In the genomic region with DNA sequence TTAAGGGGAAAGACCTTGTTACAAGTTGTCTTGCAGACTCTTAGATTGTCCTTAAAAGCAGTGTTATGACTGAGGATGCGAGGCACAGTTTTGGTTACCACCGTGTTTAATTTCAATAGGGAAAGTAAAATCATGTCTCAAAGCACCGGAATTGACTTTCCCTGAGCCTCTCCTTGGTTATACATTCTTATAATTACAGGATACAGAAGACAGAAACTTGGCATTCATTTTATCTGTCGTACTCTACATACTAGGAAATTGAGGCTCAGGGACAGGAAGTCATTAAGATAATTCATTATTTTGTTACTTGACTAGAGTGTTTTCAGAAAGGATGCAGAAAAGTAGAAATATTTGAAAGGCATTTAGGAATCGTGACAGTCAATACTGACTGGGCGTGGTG, we compare ENCODE assay signal across 23 cellular contexts. TPM values are rescaled to one million over a fixed set of nuclear protein-coding genes. Genes with fewer than 3 reads are reported as not detected.
DNase-seq lines count a peak whose midpoint lies in the region; ATAC-seq, FAIRE-seq and TF ChIP-seq lines count a peak whose summit lies in the region.
"Had no signal": no experiment of that assay in that cellular context is flagged by ENCODE, and none has a peak within 500 bp of the region (broad histone marks: within the 10 kb centered on the region; RNA-seq: fewer than 3 reads in every experiment).

No MANE protein-coding gene starts in this region.

- H3K27me3 Mint-ChIP-seq in MCF 10A (ENCODE audit: insufficient read depth, unreplicated experiment), result no peaks in the 10 kb centered on the region
- H3K27me3 Mint-ChIP-seq in HFFc6 (ENCODE audit: insufficient read depth), result no peaks in the 10 kb centered on the region
- H3K27me3 Mint-ChIP-seq in nephron (ENCODE audit: low read depth), result no peaks in the 10 kb centered on the region
- H3K27me3 Mint-ChIP-seq: IgD-negative memory B cell had no signal

- no peaks in the 10 kb centered on the region for H3K36me3 Mint-ChIP-seq in MCF 10A (ENCODE audit: insufficient read depth, unreplicated experiment)
- H3K36me3 Mint-ChIP-seq in HFFc6 (ENCODE audit: low read depth), result no peaks in the 10 kb centered on the region
- no peaks in the 10 kb centered on the region for H3K36me3 Mint-ChIP-seq in nephron (ENCODE audit: low read depth)
- H3K36me3 Mint-ChIP-seq: CD14-positive monocyte, IgD-negative memory B cell had no signal

- POLR2A ChIA-PET in MCF 10A (lab: Yijun Ruan, JAX), result interaction anchor here (0.6 kb wide), 1 partner anchor 111 kb away, joined by 3 read pairs; no protein-coding TSS in a partner anchor

- BruUV-seq in MCF 10A (replicated peaks; lab: Mats Ljungman, UMichigan) (no TSS peak), mammary epithelial cell (replicated peaks; lab: Mats Ljungman, UMichigan) (no TSS peak)

- H3K36me3 ChIP-seq in mammary epithelial cell (ENCODE audit: insufficient read depth, low read length) (no peaks in the 10 kb centered on the region), small intestine (ENCODE audit: control insufficient read depth in 2 of 2, insufficient read depth in 2 of 2, low read length in 2 of 2) (no peaks in the 10 kb centered on the region)
- H3K36me3 ChIP-seq: Peyer's patch, SJCRH30 had no signal

- in situ Hi-C loops in mammary epithelial cell (cut with MboI; ENCODE audit: low sequenced_read_pairs in 2 of 2), result no loop called here

- no peak overlapping the region for H3K4me3 Mint-ChIP-seq in MCF 10A (ENCODE audit: unreplicated experiment)
- H3K4me3 Mint-ChIP-seq in HFFc6, result no peak overlapping the region
- no peak overlapping the region for H3K4me3 Mint-ChIP-seq in nephron
- H3K4me3 Mint-ChIP-seq: CD14-positive monocyte, GM23338, IgD-negative memory B cell had no signal

- 99% methylated on average over 5 of the region's 6 CpGs for WGBS in mammary epithelial cell (ENCODE audit: low coverage, missing lambda C conversion rate)
- WGBS in small intestine, 3 donors, result 68 to 86% (median 76%) methylated on average over 6 of the region's 6 CpGs

- H3K4me2 ChIP-seq in mammary epithelial cell (ENCODE audit: insufficient read depth, low read depth, low read length), result no peak overlapping the region
- H3K4me2 ChIP-seq: GM23338 had no signal

- H3K4me1 Mint-ChIP-seq in MCF 10A (ENCODE audit: insufficient read depth, unreplicated experiment) (peaks cover 16% of the 10 kb centered on the region), HFFc6 (ENCODE audit: low read depth) (peaks cover 34% of the 10 kb centered on the region), nephron (peaks cover 11% of the 10 kb centered on the region)
- H3K4me1 Mint-ChIP-seq: CD14-positive monocyte had no signal

- H3K27me3 ChIP-seq in mammary epithelial cell (ENCODE audit: insufficient read depth, low read length) (no peaks in the 10 kb centered on the region), small intestine (ENCODE audit: control insufficient read depth in 2 of 2, insufficient read depth in 2 of 2, low read length in 2 of 2) (peaks cover 0 to 2% of the 10 kb centered on the region in 2 donors)
- H3K27me3 ChIP-seq: Peyer's patch, SJCRH30 had no signal

- peak overlapping the region; percentile 79 for H3K27ac Mint-ChIP-seq in MCF 10A (ENCODE audit: low read depth, unreplicated experiment)
- H3K27ac Mint-ChIP-seq in HFFc6, result peak overlapping the region; percentile 81
- H3K27ac Mint-ChIP-seq in nephron, result peak overlapping the region; percentile 75 to 88 (median 88)
- H3K27ac Mint-ChIP-seq: CD14-positive monocyte, GM23338, IgD-negative memory B cell had no signal

- dilution Hi-C loops in mammary epithelial cell (cut with HindIII; ENCODE audit: low sequenced_read_pairs), result no loop called here

- H3K4me1 ChIP-seq in mammary epithelial cell (ENCODE audit: insufficient read depth, low read length) (no peaks in the 10 kb centered on the region), small intestine (ENCODE audit: control insufficient read depth in 2 of 2, insufficient read depth in 1 of 2, low read depth in 1 of 2, low read length in 1 of 2) (no peaks in the 10 kb centered on the region)
- H3K4me1 ChIP-seq: Peyer's patch had no signal

- H3K9me3 ChIP-seq in mammary epithelial cell (replicated peaks; ENCODE audit: insufficient read depth, low read length) (no peaks in the 10 kb centered on the region), small intestine (ENCODE audit: control insufficient read depth, low read depth) (no peaks in the 10 kb centered on the region)
- H3K9me3 ChIP-seq: Peyer's patch had no signal

- no peak overlapping the region for H3K27ac ChIP-seq in mammary epithelial cell (ENCODE audit: insufficient read depth, low read depth, low read length)
- peak overlapping the region in 1 of 2 donors; percentile 45 for H3K27ac ChIP-seq in small intestine (ENCODE audit: low read depth in 1 of 2, low read length in 1 of 2)
- H3K27ac ChIP-seq: Peyer's patch, SJCRH30 had no signal

- intact Hi-C loops in MCF 10A (cut with micrococcal nuclease), result no loop called here
- intact Hi-C loops in mammary epithelial cell (cut with micrococcal nuclease), result no loop called here

- no peak overlapping the region for H3K9ac ChIP-seq in mammary epithelial cell (ENCODE audit: insufficient read depth, low read length)

- no peaks in the 10 kb centered on the region for H4K20me1 ChIP-seq in mammary epithelial cell (ENCODE audit: insufficient read depth, low read length)

- H3K9me3 Mint-ChIP-seq in MCF 10A (ENCODE audit: unreplicated experiment) (no peaks in the 10 kb centered on the region), HFFc6 (no peaks in the 10 kb centered on the region), nephron (no peaks in the 10 kb centered on the region)
- H3K9me3 Mint-ChIP-seq: GM23338 had no signal

- H2AFZ ChIP-seq in mammary epithelial cell (ENCODE audit: low read depth, low read length), result no peak overlapping the region
- H2AFZ ChIP-seq: GM23338 had no signal

- FAIRE-seq in small intestine (lab: Jason Lieb, UNC), result no peak
- FAIRE-seq: D721Med had no signal

- H3K4me3 ChIP-seq in mammary epithelial cell (replicated peaks in 1 of 3; ENCODE audit: insufficient read depth in 1 of 3, low read depth in 2 of 3, low read length in 3 of 3) (no peak overlapping the region), small intestine (ENCODE audit: low read depth in 1 of 2, low read length in 2 of 2) (no peak overlapping the region)
- H3K4me3 ChIP-seq: GM23338, Peyer's patch, SJCRH30 had no signal

- ATAC-seq in GM19397 (IDR thresholded peaks at IDR 0.05; ENCODE audit: unreplicated experiment) (no peak), GM19324 (IDR thresholded peaks at IDR 0.05; ENCODE audit: low FRiP score, unreplicated experiment) (no peak)
- ATAC-seq: GM23338 had no signal

- DNase-seq in MCF 10A (ENCODE audit: unreplicated experiment), result no peak
- DNase-seq in mammary epithelial cell, result no peak
- DNase-seq in HFFc6, result no peak
- DNase-seq in dermis blood vessel endothelial cell, result peak; percentile 60
- no peak for DNase-seq in small intestine
- DNase-seq: 8988T, DMS53, GDM1, NCI-H1417, NCI-H1694 treated with DMSO at 0.1 percent for 48 hours, NCI-H2081 treated with DMSO at 0.1 percent for 48 hours, NCI-H2171 treated with DMSO at 0.1 percent for 48 hours, NCI-H524 treated with DMSO at 0.1 percent for 48 hours, NCI-H82, Peyer's patch, SJCRH30 had no signal

- H3K79me2 ChIP-seq in mammary epithelial cell (ENCODE audit: insufficient read depth, low read length), result no peaks in the 10 kb centered on the region

- TF ChIP-seq CTCF in MCF 10A (IDR thresholded peaks at IDR 0.05; ENCODE audit: unreplicated experiment), result no peak
- no peak for TF ChIP-seq CTCF in mammary epithelial cell (conservative IDR thresholded peaks at IDR 0.05 in 1 of 2, IDR thresholded peaks at IDR 0.05 in 1 of 2; ENCODE audit: extremely low read depth in 1 of 2, insufficient read depth in 1 of 2, low read depth in 1 of 2, low read length in 2 of 2)
- TF ChIP-seq CTCF in HFFc6 (IDR thresholded peaks at IDR 0.05), result no peak
- no peak for TF ChIP-seq CTCF in nephron (IDR thresholded peaks at IDR 0.05; ENCODE audit: unreplicated experiment in 3 of 3)

- CTCF ChIA-PET in MCF 10A (lab: Yijun Ruan, JAX) (interaction anchor here (0.6 kb wide), 1 partner anchor 1116 kb away, joined by 3 read pairs; no protein-coding TSS in a partner anchor), mammary epithelial cell (lab: Charles Lee; ENCODE audit: low non-redundant PET) (no interaction called here)

RNA-seq across cellular contexts. Expression of a gene that starts 54.0 kb away (rescaled TPM):
- total RNA-seq in MCF 10A (2022), result not detected in 2 replicates
- not detected for total RNA-seq in mammary epithelial cell
- polyA plus RNA-seq in mammary epithelial cell, result not detected
- not detected for polyA minus RNA-seq in mammary epithelial cell
- not detected for total RNA-seq in HFFc6 (2021; fragmentation: NEBNext Ultra II Directional; extraction: Animal tissue kit (Norgen Biotek cat#: 25700))
- not detected in 2 replicates for total RNA-seq in dermis blood vessel endothelial cell
- not detected for polyA plus RNA-seq in small intestine
- total RNA-seq: GM23338, Peyer's patch, SJCRH30 had no signal
- polyA plus RNA-seq: CD14-positive monocyte, GM23338, IgD-negative memory B cell had no signal
